Comparison of ENCODE assay signal across 1 cellular context in genomic region chr2:173750332-173750731, GRCh38.
TF ChIP-seq lines count a peak whose summit lies in the region.

No MANE protein-coding gene starts in this region.

TF ChIP-seq in GM23338, 12 proteins besides CTCF, POLR2A, EP300 and RAD21 (continued from another document):
- no peak for TF ChIP-seq ZNF462 (CRISPR knock-in tag; IDR thresholded peaks at IDR 0.05)
- TF ChIP-seq EZH2phosphoT487 (IDR thresholded peaks at IDR 0.05; ENCODE audit: unreplicated experiment): no peak
TF ChIP-seq in GM23338: peak in this region for 0.
